In genomic region chr15:78306176-78306774, GRCh38 we compare ENCODE assay signal across 13 cellular contexts. TPM values are rescaled to one million over a fixed set of nuclear protein-coding genes. Genes with fewer than 3 reads are reported as not detected.
DNase-seq lines count a peak whose midpoint lies in the region; ATAC-seq and TF ChIP-seq lines count a peak whose summit lies in the region.
"Had no signal": no experiment of that assay in that cellular context is flagged by ENCODE, and none has a peak within 500 bp of the region (broad histone marks: within the 10 kb centered on the region; RNA-seq: fewer than 3 reads in every experiment).

No MANE protein-coding gene starts in this region.

- H4K20me1 ChIP-seq in smooth muscle cell (ENCODE audit: low read depth) = no peaks in the 10 kb centered on the region

- ATAC-seq in stimulated activated effector memory CD8-positive, alpha-beta T cell treated with anti-CD3 and anti-CD28 coated beads, Interleukin-12 subunit alpha, Interleukin-12 subunit beta, amount 100 ng/mL, for 72 hours = no peak
- no peak for ATAC-seq in left lobe of liver

- DNase-seq in HCEC 1CT = peak; percentile 51
- peak; percentile 27 for DNase-seq in SW480 (ENCODE audit: low spot score)
- DNase-seq in fibroblast of the aortic adventitia (ENCODE audit: low read depth) = peak; percentile 82
- no peak for DNase-seq in smooth muscle cell (lab: John Stamatoyannopoulos, UW; ENCODE audit: unreplicated experiment)
- DNase-seq in stimulated activated effector memory CD8-positive, alpha-beta T cell treated with anti-CD3 and anti-CD28 coated beads, Interleukin-12 subunit alpha, Interleukin-12 subunit beta, amount 100 ng/mL, for 72 hours (ENCODE audit: low spot score in 2 of 2) = no peak
- DNase-seq in left lobe of liver (ENCODE audit: low spot score) = no peak
- DNase-seq in COLO668 (lab: John Stamatoyannopoulos, UW; ENCODE audit: unreplicated experiment) = no peak
- no peak for DNase-seq in NCI-H82 (lab: John Stamatoyannopoulos, UW)
- DNase-seq: activated CD4-positive, CD25-positive, alpha-beta regulatory T cell; activated CD8-positive, alpha-beta memory T cell treated with anti-CD3 and anti-CD28 coated beads, Interleukin-2, amount 50 U/mL, for 48 hours; NCI-H146; NCI-H526 treated with DMSO at 0.1 percent for 48 hours had no signal

- no peak for TF ChIP-seq CTCF in fibroblast of the aortic adventitia (IDR thresholded peaks at IDR 0.05; ENCODE audit: insufficient read depth, low read length)
- TF ChIP-seq CTCF in smooth muscle cell (IDR thresholded peaks at IDR 0.05; ENCODE audit: borderline replicate concordance, insufficient read depth, poor library complexity, severe bottlenecking) = no peak

- H3K4me1 Mint-ChIP-seq in stimulated activated effector memory CD8-positive, alpha-beta T cell treated with anti-CD3 and anti-CD28 coated beads, Interleukin-12 subunit alpha, Interleukin-12 subunit beta, amount 100 ng/mL, for 72 hours = peaks cover 9% of the 10 kb centered on the region

- H3K79me2 ChIP-seq in smooth muscle cell (ENCODE audit: low read depth) = no peaks in the 10 kb centered on the region

- no peak overlapping the region for H3K4me3 Mint-ChIP-seq in stimulated activated effector memory CD8-positive, alpha-beta T cell treated with anti-CD3 and anti-CD28 coated beads, Interleukin-12 subunit alpha, Interleukin-12 subunit beta, amount 100 ng/mL, for 72 hours

- H2AFZ ChIP-seq in smooth muscle cell (ENCODE audit: low read depth) = peak overlapping the region; percentile 9

- WGBS in smooth muscle cell (ENCODE audit: low lambda C conversion rate) = 81% methylated on average over 3 of the region's 3 CpGs

- H3K9me3 ChIP-seq in smooth muscle cell (replicated peaks; ENCODE audit: low read depth) = no peaks in the 10 kb centered on the region
- H3K9me3 ChIP-seq: tibial artery had no signal

- H3K9ac ChIP-seq in smooth muscle cell (ENCODE audit: low read depth) = no peak overlapping the region

- H3K27ac Mint-ChIP-seq in stimulated activated effector memory CD8-positive, alpha-beta T cell treated with anti-CD3 and anti-CD28 coated beads, Interleukin-12 subunit alpha, Interleukin-12 subunit beta, amount 100 ng/mL, for 72 hours = no peak overlapping the region

- no peaks in the 10 kb centered on the region for H3K4me1 ChIP-seq in smooth muscle cell (ENCODE audit: low read depth)
- H3K4me1 ChIP-seq: tibial artery had no signal

- H3K36me3 Mint-ChIP-seq in stimulated activated effector memory CD8-positive, alpha-beta T cell treated with anti-CD3 and anti-CD28 coated beads, Interleukin-12 subunit alpha, Interleukin-12 subunit beta, amount 100 ng/mL, for 72 hours = no peaks in the 10 kb centered on the region

- H3K36me3 ChIP-seq in smooth muscle cell (ENCODE audit: low read depth) = no peaks in the 10 kb centered on the region
- H3K36me3 ChIP-seq: tibial artery had no signal

- H3K9me3 Mint-ChIP-seq in stimulated activated effector memory CD8-positive, alpha-beta T cell treated with anti-CD3 and anti-CD28 coated beads, Interleukin-12 subunit alpha, Interleukin-12 subunit beta, amount 100 ng/mL, for 72 hours = no peaks in the 10 kb centered on the region

- H3K4me3 ChIP-seq in fibroblast of the aortic adventitia (ENCODE audit: low read depth, low read length) = no peak overlapping the region
- H3K4me3 ChIP-seq in smooth muscle cell = no peak overlapping the region
- H3K4me3 ChIP-seq: tibial artery had no signal

- peak overlapping the region; percentile 50 for H3K4me2 ChIP-seq in smooth muscle cell

- no peaks in the 10 kb centered on the region for H3K27me3 ChIP-seq in smooth muscle cell (ENCODE audit: low read depth)

- no peaks in the 10 kb centered on the region for H3F3A ChIP-seq in smooth muscle cell (ENCODE audit: low read depth)

- H3K27ac ChIP-seq in smooth muscle cell (ENCODE audit: low read depth) = peak overlapping the region; percentile 67
- H3K27ac ChIP-seq: tibial artery had no signal

RNA-seq across cellular contexts. Expression of gene SKIC8, which starts 6.9 kb away (rescaled TPM):
- total RNA-seq in fibroblast of the aortic adventitia (ENCODE audit: low replicate concordance) = 56.7 and 62.1 TPM in 2 replicates
- total RNA-seq in smooth muscle cell = 63.6 and 67.4 TPM in 2 replicates
- 64.5 and 72.9 TPM in 2 replicates for polyA plus RNA-seq in smooth muscle cell
- total RNA-seq in left lobe of liver = 22.1 TPM

RNA-seq across cellular contexts. Expression of gene CRABP1, which starts 33.9 kb away (rescaled TPM):
- total RNA-seq in fibroblast of the aortic adventitia (ENCODE audit: low replicate concordance) = not detected in 2 replicates
- 1.2 and 12.9 TPM in 2 replicates for total RNA-seq in smooth muscle cell
- polyA plus RNA-seq in smooth muscle cell = 1.8 and 8.8 TPM in 2 replicates
- total RNA-seq in left lobe of liver = 0.40 TPM

RNA-seq across cellular contexts. Expression of gene DNAJA4, which starts 41.9 kb away (rescaled TPM):
- total RNA-seq in fibroblast of the aortic adventitia (ENCODE audit: low replicate concordance) (0.65 and 2.3 TPM in 2 replicates), smooth muscle cell (2.7 and 3.2 TPM in 2 replicates), left lobe of liver (0.86 TPM)
- 4.0 and 5.8 TPM in 2 replicates for polyA plus RNA-seq in smooth muscle cell

Comparison
In these comparisons a context has a peak if more than half of its experiments do, and no peak if none do; other contexts are left out.
1. DNase-seq: peak in HCEC 1CT (single experiment), SW480 (single experiment) and fibroblast of the aortic adventitia (single experiment); none in smooth muscle cell (single experiment), stimulated activated effector memory CD8-positive, alpha-beta T cell treated with anti-CD3 and anti-CD28 coated beads, Interleukin-12 subunit alpha, Interleukin-12 subunit beta, amount 100 ng/mL, for 72 hours (0 of 2), left lobe of liver (single experiment), COLO668 (single experiment) and NCI-H82 (single experiment).